In the genomic region with DNA sequence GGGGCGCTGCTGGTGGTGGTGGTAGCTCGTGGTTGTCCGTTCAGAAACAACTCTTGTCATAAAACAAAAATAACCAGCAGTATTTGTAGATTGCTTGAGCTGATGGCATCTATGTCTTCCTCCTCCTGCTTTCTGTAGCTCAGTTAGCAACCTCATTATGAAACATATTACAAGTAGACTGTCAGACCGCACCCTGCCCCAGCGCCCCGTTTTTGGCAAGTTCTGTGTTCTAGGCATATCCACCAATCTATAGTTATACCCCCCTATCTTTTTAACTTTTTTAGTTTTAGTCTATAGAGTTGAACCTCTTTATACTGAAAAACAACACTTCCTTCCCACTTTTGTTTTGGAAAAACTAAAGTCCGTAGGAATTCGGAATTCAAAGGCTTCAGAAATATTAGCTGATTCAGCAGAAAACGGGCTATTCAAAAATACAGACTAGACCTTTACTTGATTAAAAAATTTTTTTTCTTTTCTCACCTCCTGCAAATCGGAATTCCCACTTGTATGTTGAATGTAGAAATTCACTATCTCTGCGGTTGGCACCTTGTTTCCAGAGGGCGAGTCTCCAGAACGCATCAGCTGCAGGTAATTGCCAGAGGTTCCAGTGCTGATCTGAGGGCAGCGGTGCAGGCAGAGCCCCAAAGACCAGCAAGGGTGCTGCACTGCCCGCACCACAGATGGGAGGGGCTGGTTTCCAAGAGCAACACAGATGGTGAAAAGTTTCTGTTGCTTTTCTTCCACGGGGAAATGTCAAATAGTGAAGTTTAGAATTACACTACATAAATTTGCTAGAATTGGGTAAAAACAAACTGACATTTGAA, we compare ENCODE assay signal across 8 cellular contexts. TPM values are rescaled to one million over a fixed set of nuclear protein-coding genes. Genes with fewer than 3 reads are reported as not detected.
DNase-seq lines count a peak whose midpoint lies in the region; ATAC-seq, FAIRE-seq and TF ChIP-seq lines count a peak whose summit lies in the region.

No MANE protein-coding gene starts in this region.

- H3K4me3 ChIP-seq in adipocyte (ENCODE audit: low read length): peak overlapping the region; percentile 89
- H3K4me3 ChIP-seq in kidney epithelial cell (ENCODE audit: low read depth, low read length): peak overlapping the region; percentile 67
- peak overlapping the region; percentile 77 for H3K4me3 ChIP-seq in testis

- peak overlapping the region in 1 of 2 donors; percentile 36 for H3K27ac ChIP-seq in testis

- no peak for ATAC-seq in HG02870 (IDR thresholded peaks at IDR 0.05; ENCODE audit: unreplicated experiment)

- H3K9me3 Mint-ChIP-seq in activated T-cell treated with anti-CD3 and anti-CD28 coated beads, Interleukin-2, amount 50 U/mL, for 24 hours: no peaks in the 10 kb centered on the region

- no peak for DNase-seq in activated T-cell treated with anti-CD3 and anti-CD28 coated beads, Interleukin-2, amount 50 U/mL, for 24 hours
- no peak for DNase-seq in activated T-cell treated with anti-CD3 and anti-CD28 coated beads for 4 hours
- DNase-seq in adipocyte (ENCODE audit: low read depth): peak; percentile 46
- DNase-seq in kidney epithelial cell (ENCODE audit: low read depth): no peak
- DNase-seq in testis: no peak
- DNase-seq in D721Med (ENCODE audit: insufficient read length, low spot score): no peak
- DNase-seq in 8988T: no peak

- H3K4me1 ChIP-seq in adipocyte (ENCODE audit: control insufficient read depth, insufficient read depth, low read length): peaks cover 26% of the 10 kb centered on the region
- H3K4me1 ChIP-seq in testis: peaks cover 3% of the 10 kb centered on the region

- 12 to 13% methylated on average over 16 of the region's 16 CpGs for WGBS in testis, 2 donors

- H3K4me3 Mint-ChIP-seq in activated T-cell treated with anti-CD3 and anti-CD28 coated beads, Interleukin-2, amount 50 U/mL, for 24 hours: peak overlapping the region; percentile 68

- H3K36me3 Mint-ChIP-seq in activated T-cell treated with anti-CD3 and anti-CD28 coated beads, Interleukin-2, amount 50 U/mL, for 24 hours (ENCODE audit: low read depth): no peaks in the 10 kb centered on the region

- peak overlapping the region; percentile 82 for H3K9ac ChIP-seq in adipocyte (ENCODE audit: low read length)

- H3K27me3 Mint-ChIP-seq in activated T-cell treated with anti-CD3 and anti-CD28 coated beads, Interleukin-2, amount 50 U/mL, for 24 hours: peaks cover 53% of the 10 kb centered on the region

- no peak overlapping the region for H3K27ac Mint-ChIP-seq in activated T-cell treated with anti-CD3 and anti-CD28 coated beads, Interleukin-2, amount 50 U/mL, for 24 hours

- intact Hi-C loops in testis (cut with DNase I; ENCODE audit: low total_unique reads): no loop called here

- no peaks in the 10 kb centered on the region for H3K36me3 ChIP-seq in adipocyte (ENCODE audit: control insufficient read depth, insufficient read depth, low read length, severe bottlenecking)
- no peaks in the 10 kb centered on the region for H3K36me3 ChIP-seq in kidney epithelial cell (ENCODE audit: control insufficient read depth, insufficient read depth, low read length)
- H3K36me3 ChIP-seq in testis (ENCODE audit: low read depth, missing control alignments): no peaks in the 10 kb centered on the region

- TF ChIP-seq POLR2A in testis (IDR thresholded peaks at IDR 0.05): no peak

- TF ChIP-seq CTCF in kidney epithelial cell (IDR thresholded peaks at IDR 0.05; ENCODE audit: insufficient read depth, low read length, poor library complexity, severe bottlenecking): no peak
- TF ChIP-seq CTCF in testis (IDR thresholded peaks at IDR 0.05): no peak
- TF ChIP-seq CTCF in D721Med (IDR thresholded peaks at IDR 0.05; ENCODE audit: insufficient read depth, missing control alignments): no peak

- H3K9me3 ChIP-seq in adipocyte (ENCODE audit: control insufficient read depth, low read length) (peaks cover 4% of the 10 kb centered on the region), testis (no peaks in the 10 kb centered on the region)

- H3K27me3 ChIP-seq in adipocyte (replicated peaks; ENCODE audit: control insufficient read depth, insufficient read depth, low read length) (no peaks in the 10 kb centered on the region), kidney epithelial cell (ENCODE audit: control insufficient read depth, insufficient read depth, low read length) (peaks cover 6% of the 10 kb centered on the region), testis (no peaks in the 10 kb centered on the region)

- no peak for FAIRE-seq in D721Med (lab: Jason Lieb, UNC)

- H3K4me1 Mint-ChIP-seq in activated T-cell treated with anti-CD3 and anti-CD28 coated beads, Interleukin-2, amount 50 U/mL, for 24 hours (ENCODE audit: low read depth): peaks cover 34% of the 10 kb centered on the region

RNA-seq across cellular contexts. Expression of gene FZD8, which starts 2.1 kb away (rescaled TPM):
- total RNA-seq in kidney epithelial cell (12.7 and 18.7 TPM in 2 replicates), testis (10 to 100 TPM; 13.0 to 16.4 TPM)
- 4.9 TPM for polyA plus RNA-seq in testis (ENCODE audit: insufficient read depth, low read depth, low replicate concordance)

RNA-seq across cellular contexts. Expression of gene GJD4, which starts 39.0 kb away (rescaled TPM):
- total RNA-seq in kidney epithelial cell (not detected in 2 replicates), testis (under 1 TPM in 1 of 2 donors, not detected in 1; 0.31 TPM)
- not detected for polyA plus RNA-seq in testis (ENCODE audit: insufficient read depth, low read depth, low replicate concordance)
